ENCODE assay signal across 1 cellular context in the genomic region with DNA sequence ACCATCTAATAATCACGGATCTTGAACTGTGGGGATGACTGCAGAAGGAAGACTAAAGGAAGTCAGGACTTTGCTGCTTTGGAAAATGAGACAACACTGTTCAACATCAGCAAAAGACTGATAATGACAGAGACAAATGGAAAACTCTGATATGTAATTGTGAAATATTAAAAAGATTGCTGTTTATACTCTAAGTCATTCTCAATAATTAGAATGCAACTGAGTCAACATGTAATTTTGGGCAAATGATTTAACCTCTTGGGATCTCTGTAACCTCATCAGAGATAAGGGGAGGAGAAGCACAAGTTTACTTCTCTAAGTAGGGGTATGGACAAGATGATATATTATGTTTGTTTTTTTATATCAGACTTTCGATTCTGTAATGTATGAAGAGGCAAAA.
TF ChIP-seq lines count a peak whose summit lies in the region.

No MANE protein-coding gene starts in this region.

TF ChIP-seq in GM23338, 12 proteins besides CTCF, POLR2A, EP300 and RAD21 (continued from another document):
- TF ChIP-seq, protein P1, sequence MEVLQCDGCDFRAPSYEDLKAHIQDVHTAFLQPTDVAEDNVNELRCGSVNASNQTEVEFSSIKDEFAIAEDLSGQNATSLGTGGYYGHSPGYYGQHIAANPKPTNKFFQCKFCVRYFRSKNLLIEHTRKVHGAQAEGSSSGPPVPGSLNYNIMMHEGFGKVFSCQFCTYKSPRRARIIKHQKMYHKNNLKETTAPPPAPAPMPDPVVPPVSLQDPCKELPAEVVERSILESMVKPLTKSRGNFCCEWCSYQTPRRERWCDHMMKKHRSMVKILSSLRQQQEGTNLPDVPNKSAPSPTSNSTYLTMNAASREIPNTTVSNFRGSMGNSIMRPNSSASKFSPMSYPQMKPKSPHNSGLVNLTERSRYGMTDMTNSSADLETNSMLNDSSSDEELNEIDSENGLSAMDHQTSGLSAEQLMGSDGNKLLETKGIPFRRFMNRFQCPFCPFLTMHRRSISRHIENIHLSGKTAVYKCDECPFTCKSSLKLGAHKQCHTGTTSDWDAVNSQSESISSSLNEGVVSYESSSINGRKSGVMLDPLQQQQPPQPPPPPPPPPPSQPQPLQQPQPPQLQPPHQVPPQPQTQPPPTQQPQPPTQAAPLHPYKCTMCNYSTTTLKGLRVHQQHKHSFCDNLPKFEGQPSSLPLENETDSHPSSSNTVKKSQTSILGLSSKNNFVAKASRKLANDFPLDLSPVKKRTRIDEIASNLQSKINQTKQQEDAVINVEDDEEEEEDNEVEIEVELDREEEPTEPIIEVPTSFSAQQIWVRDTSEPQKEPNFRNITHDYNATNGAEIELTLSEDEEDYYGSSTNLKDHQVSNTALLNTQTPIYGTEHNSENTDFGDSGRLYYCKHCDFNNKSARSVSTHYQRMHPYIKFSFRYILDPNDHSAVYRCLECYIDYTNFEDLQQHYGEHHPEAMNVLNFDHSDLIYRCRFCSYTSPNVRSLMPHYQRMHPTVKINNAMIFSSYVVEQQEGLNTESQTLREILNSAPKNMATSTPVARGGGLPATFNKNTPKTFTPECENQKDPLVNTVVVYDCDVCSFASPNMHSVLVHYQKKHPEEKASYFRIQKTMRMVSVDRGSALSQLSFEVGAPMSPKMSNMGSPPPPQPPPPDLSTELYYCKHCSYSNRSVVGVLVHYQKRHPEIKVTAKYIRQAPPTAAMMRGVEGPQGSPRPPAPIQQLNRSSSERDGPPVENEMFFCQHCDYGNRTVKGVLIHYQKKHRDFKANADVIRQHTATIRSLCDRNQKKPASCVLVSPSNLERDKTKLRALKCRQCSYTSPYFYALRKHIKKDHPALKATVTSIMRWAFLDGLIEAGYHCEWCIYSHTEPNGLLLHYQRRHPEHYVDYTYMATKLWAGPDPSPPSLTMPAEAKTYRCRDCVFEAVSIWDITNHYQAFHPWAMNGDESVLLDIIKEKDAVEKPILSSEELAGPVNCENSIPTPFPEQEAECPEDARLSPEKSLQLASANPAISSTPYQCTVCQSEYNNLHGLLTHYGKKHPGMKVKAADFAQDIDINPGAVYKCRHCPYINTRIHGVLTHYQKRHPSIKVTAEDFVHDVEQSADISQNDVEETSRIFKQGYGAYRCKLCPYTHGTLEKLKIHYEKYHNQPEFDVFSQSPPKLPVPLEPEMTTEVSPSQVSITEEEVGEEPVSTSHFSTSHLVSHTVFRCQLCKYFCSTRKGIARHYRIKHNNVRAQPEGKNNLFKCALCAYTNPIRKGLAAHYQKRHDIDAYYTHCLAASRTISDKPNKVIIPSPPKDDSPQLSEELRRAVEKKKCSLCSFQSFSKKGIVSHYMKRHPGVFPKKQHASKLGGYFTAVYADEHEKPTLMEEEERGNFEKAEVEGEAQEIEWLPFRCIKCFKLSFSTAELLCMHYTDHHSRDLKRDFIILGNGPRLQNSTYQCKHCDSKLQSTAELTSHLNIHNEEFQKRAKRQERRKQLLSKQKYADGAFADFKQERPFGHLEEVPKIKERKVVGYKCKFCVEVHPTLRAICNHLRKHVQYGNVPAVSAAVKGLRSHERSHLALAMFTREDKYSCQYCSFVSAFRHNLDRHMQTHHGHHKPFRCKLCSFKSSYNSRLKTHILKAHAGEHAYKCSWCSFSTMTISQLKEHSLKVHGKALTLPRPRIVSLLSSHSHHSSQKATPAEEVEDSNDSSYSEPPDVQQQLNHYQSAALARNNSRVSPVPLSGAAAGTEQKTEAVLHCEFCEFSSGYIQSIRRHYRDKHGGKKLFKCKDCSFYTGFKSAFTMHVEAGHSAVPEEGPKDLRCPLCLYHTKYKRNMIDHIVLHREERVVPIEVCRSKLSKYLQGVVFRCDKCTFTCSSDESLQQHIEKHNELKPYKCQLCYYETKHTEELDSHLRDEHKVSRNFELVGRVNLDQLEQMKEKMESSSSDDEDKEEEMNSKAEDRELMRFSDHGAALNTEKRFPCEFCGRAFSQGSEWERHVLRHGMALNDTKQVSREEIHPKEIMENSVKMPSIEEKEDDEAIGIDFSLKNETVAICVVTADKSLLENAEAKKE (CRISPR knock-in tag; IDR thresholded peaks at IDR 0.05): no peak
- TF ChIP-seq STAT1 (IDR thresholded peaks at IDR 0.05; ENCODE audit: unreplicated experiment) (no peak), POLR2AphosphoS5 (IDR thresholded peaks at IDR 0.05; ENCODE audit: low read depth) (no peak), ZNF114 (CRISPR knock-in tag; IDR thresholded peaks at IDR 0.05) (no peak), NANOG (IDR thresholded peaks at IDR 0.05; ENCODE audit: borderline replicate concordance) (no peak), EZH2phosphoT487 (IDR thresholded peaks at IDR 0.05; ENCODE audit: unreplicated experiment) (no peak), ZNF331 (CRISPR knock-in tag; IDR thresholded peaks at IDR 0.05; ENCODE audit: low read depth) (no peak), CREB1 (CRISPR knock-in tag; IDR thresholded peaks at IDR 0.05; ENCODE audit: low read depth) (no peak), JUNB (IDR thresholded peaks at IDR 0.05; ENCODE audit: unreplicated experiment) (no peak)
- TF ChIP-seq, protein P2, sequence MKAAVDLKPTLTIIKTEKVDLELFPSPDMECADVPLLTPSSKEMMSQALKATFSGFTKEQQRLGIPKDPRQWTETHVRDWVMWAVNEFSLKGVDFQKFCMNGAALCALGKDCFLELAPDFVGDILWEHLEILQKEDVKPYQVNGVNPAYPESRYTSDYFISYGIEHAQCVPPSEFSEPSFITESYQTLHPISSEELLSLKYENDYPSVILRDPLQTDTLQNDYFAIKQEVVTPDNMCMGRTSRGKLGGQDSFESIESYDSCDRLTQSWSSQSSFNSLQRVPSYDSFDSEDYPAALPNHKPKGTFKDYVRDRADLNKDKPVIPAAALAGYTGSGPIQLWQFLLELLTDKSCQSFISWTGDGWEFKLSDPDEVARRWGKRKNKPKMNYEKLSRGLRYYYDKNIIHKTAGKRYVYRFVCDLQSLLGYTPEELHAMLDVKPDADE (IDR thresholded peaks at IDR 0.05): no peak
TF ChIP-seq in GM23338: peak in this region for 0.
